In the genomic region with DNA sequence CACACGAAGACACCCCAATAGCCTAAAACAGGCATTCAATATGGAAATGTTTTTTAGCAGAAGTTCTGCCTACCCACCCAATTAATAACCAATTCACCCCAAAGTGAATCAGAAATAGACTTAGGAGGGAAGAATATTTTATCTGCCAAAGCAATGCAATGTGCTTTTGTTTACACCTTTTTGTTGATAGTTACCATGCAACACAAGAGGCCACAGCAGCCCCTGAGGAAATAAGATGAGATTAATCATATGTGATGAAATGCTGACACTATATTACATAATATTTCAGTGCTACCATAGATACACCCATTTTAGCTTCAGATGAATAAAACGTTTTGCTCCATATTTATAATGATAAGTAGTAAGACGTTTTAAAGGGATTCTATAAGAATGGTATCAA, we compare ENCODE assay signal across 20 cellular contexts.
DNase-seq lines count a peak whose midpoint lies in the region; ATAC-seq, FAIRE-seq and TF ChIP-seq lines count a peak whose summit lies in the region.
"Had no signal": no experiment of that assay in that cellular context is flagged by ENCODE, and none has a peak within 500 bp of the region (broad histone marks: within the 10 kb centered on the region; RNA-seq: fewer than 3 reads in every experiment).

No MANE protein-coding gene starts in this region.

- no peak overlapping the region for H2BK5ac ChIP-seq in mesendoderm (ENCODE audit: low read length)

- H3K4ac ChIP-seq in mesendoderm (ENCODE audit: low read depth, low read length): no peak overlapping the region

- H3K56ac ChIP-seq in mesendoderm (ENCODE audit: low read length): no peak overlapping the region

- H3K4me1 ChIP-seq in A549 (peaks cover 21% of the 10 kb centered on the region), RWPE2 (ENCODE audit: insufficient read depth, poor library complexity, severe bottlenecking) (peaks cover 9% of the 10 kb centered on the region), mesendoderm (ENCODE audit: control insufficient read depth, low read depth, low read length) (no peaks in the 10 kb centered on the region)
- H3K4me1 ChIP-seq: Peyer's patch, testis had no signal

- no peak overlapping the region for H4K5ac ChIP-seq in mesendoderm (ENCODE audit: low read length)

- no peak overlapping the region for H2BK15ac ChIP-seq in mesendoderm (replicated peaks; ENCODE audit: low read depth)

- H3K4me3 ChIP-seq in A549 (no peak overlapping the region), RWPE2 (ENCODE audit: severe bottlenecking) (no peak overlapping the region), fibroblast of the aortic adventitia (ENCODE audit: low read depth, low read length) (no peak overlapping the region), mesendoderm (ENCODE audit: low read length) (no peak overlapping the region)
- H3K4me3 ChIP-seq: dorsolateral prefrontal cortex, Peyer's patch, testis had no signal

- TF ChIP-seq POLR2A in A549 (IDR thresholded peaks at IDR 0.05; ENCODE audit: low read length): no peak

- H3K27me3 ChIP-seq in RWPE2 (ENCODE audit: insufficient read depth, poor library complexity, severe bottlenecking) (no peaks in the 10 kb centered on the region), mesendoderm (ENCODE audit: insufficient read depth, low read length, poor library complexity) (no peaks in the 10 kb centered on the region)
- H3K27me3 ChIP-seq: dorsolateral prefrontal cortex, Peyer's patch, testis had no signal

- no peak overlapping the region for H2BK120ac ChIP-seq in mesendoderm (ENCODE audit: low read depth, low read length)

- H3K9ac ChIP-seq in mesendoderm (ENCODE audit: low read length): no peak overlapping the region

- H3K23ac ChIP-seq in mesendoderm (ENCODE audit: low read length): no peak overlapping the region

- peaks cover 0 to 1% (median 0%) of the 10 kb centered on the region in 3 donors for H3K27me3 Mint-ChIP-seq in CD14-positive monocyte (ENCODE audit: low read depth in 3 of 3)
- H3K27me3 Mint-ChIP-seq: activated T-helper 17 cell treated with anti-CD3 and anti-CD28 coated beads, Interleukin-2, amount 50 U/mL, for 72 hours had no signal

- H3K27ac ChIP-seq in A549 (peak overlapping the region in 1 of 2 experiments; percentile 9; a peak in 1 of 6 replicates), RWPE2 (ENCODE audit: poor library complexity, severe bottlenecking) (no peak overlapping the region), mesendoderm (ENCODE audit: low read depth, low read length) (no peak overlapping the region)
- H3K27ac ChIP-seq: dorsolateral prefrontal cortex, Peyer's patch, testis had no signal

- intact Hi-C loops in CD14-positive monocyte (cut with micrococcal nuclease): no loop called here

- TF ChIP-seq CTCF in A549 (IDR thresholded peaks at IDR 0.05) (no peak), RWPE2 (IDR thresholded peaks at IDR 0.05; ENCODE audit: poor library complexity, severe bottlenecking) (no peak), fibroblast of the aortic adventitia (IDR thresholded peaks at IDR 0.05; ENCODE audit: insufficient read depth, low read length) (no peak), CD14-positive monocyte (IDR thresholded peaks at IDR 0.05) (no peak)

- no peak overlapping the region for H4K8ac ChIP-seq in mesendoderm (ENCODE audit: low read depth, low read length)

- no peak overlapping the region for H3K27ac Mint-ChIP-seq in CD14-positive monocyte
- H3K27ac Mint-ChIP-seq: activated T-helper 17 cell treated with anti-CD3 and anti-CD28 coated beads, Interleukin-2, amount 50 U/mL, for 72 hours; B cell had no signal

- no peak overlapping the region for H2AK5ac ChIP-seq in mesendoderm (ENCODE audit: low read length)

- CTCF ChIA-PET in A549 (lab: Yijun Ruan, JAX): no interaction called here

- no peaks in the 10 kb centered on the region for H3K4me1 Mint-ChIP-seq in CD14-positive monocyte
- H3K4me1 Mint-ChIP-seq: activated T-helper 17 cell treated with anti-CD3 and anti-CD28 coated beads, Interleukin-2, amount 50 U/mL, for 72 hours; B cell had no signal

- POLR2A ChIA-PET in A549 (lab: Yijun Ruan, JAX): no interaction called here

- no peak for TF ChIP-seq EP300 in A549 (IDR thresholded peaks at IDR 0.05)

- ATAC-seq in A549 (peak; percentile 19 to 68; a peak in 3 of 6 replicates), RWPE2 (ENCODE audit: low read depth) (peak; percentile 27; the same call in 2 of the 3 replicates), GM19023 (IDR thresholded peaks at IDR 0.05; ENCODE audit: unreplicated experiment) (no peak), HG02623 (IDR thresholded peaks at IDR 0.05; ENCODE audit: unreplicated experiment) (no peak)
- ATAC-seq: activated T-helper 17 cell treated with anti-CD3 and anti-CD28 coated beads, Interleukin-2, amount 50 U/mL, for 72 hours had no signal

- no peak overlapping the region for H3K4me3 Mint-ChIP-seq in CD14-positive monocyte
- H3K4me3 Mint-ChIP-seq: activated T-helper 17 cell treated with anti-CD3 and anti-CD28 coated beads, Interleukin-2, amount 50 U/mL, for 72 hours; B cell had no signal

- no peaks in the 10 kb centered on the region for H3K36me3 Mint-ChIP-seq in CD14-positive monocyte

- no peak for TF ChIP-seq RAD21 in A549 (conservative IDR thresholded peaks at IDR 0.05 in 1 of 2, IDR thresholded peaks at IDR 0.05 in 1 of 2)

- peaks cover 4 to 15% (median 5%) of the 10 kb centered on the region in 7 donors for H3K9me3 Mint-ChIP-seq in CD14-positive monocyte
- H3K9me3 Mint-ChIP-seq: activated T-helper 17 cell treated with anti-CD3 and anti-CD28 coated beads, Interleukin-2, amount 50 U/mL, for 72 hours had no signal

- FAIRE-seq in A549 (lab: Jason Lieb, UNC): no peak
- FAIRE-seq: G401.6, GM19239 had no signal

- H3K18ac ChIP-seq in mesendoderm (ENCODE audit: low read length): no peak overlapping the region

- WGBS in A549 (ENCODE audit: missing lambda C conversion rate): 43% methylated on average over 3 of the region's 3 CpGs
- WGBS in mesendoderm (ENCODE audit: extremely low coverage, insufficient coverage, low lambda C conversion rate): 100% methylated on average over 1 of the region's 3 CpGs

- DNase-seq in A549 (ENCODE audit: low read depth in 1 of 2, low spot score in 1 of 2) (peak; percentile 21 to 63), HCEC 1CT (peak; percentile 24), RWPE2 (ENCODE audit: low spot score) (no peak), fibroblast of the aortic adventitia (ENCODE audit: low read depth) (peak; percentile 49), mesendoderm (no peak), CD14-positive monocyte (ENCODE audit: low spot score) (no peak)
- DNase-seq: aorta, dorsolateral prefrontal cortex, islet precursor cell, NCI-H446 treated with DMSO at 0.1 percent for 48 hours, Peyer's patch, posterior cingulate gyrus, T1000, testis had no signal

- H3K4me2 ChIP-seq in A549 (peak overlapping the region; percentile 9; the same call in 2 of the 3 replicates), mesendoderm (ENCODE audit: low read length) (no peak overlapping the region)

- H3K36me3 ChIP-seq in RWPE2 (ENCODE audit: low read depth) (no peaks in the 10 kb centered on the region), mesendoderm (ENCODE audit: control insufficient read depth, insufficient read depth, low read length) (no peaks in the 10 kb centered on the region)
- H3K36me3 ChIP-seq: Peyer's patch had no signal

- H3K79me1 ChIP-seq in mesendoderm (ENCODE audit: low read length): no peaks in the 10 kb centered on the region

- H3K79me2 ChIP-seq in mesendoderm (ENCODE audit: control insufficient read depth, insufficient read depth, low read length): no peaks in the 10 kb centered on the region

- no peaks in the 10 kb centered on the region for H3K9me3 ChIP-seq in A549
- no peaks in the 10 kb centered on the region for H3K9me3 ChIP-seq in RWPE2 (ENCODE audit: severe bottlenecking)
- H3K9me3 ChIP-seq: Peyer's patch, testis had no signal

TF ChIP-seq in A549, 52 proteins besides CTCF, POLR2A, EP300 and RAD21:
- TF ChIP-seq, protein P1, sequence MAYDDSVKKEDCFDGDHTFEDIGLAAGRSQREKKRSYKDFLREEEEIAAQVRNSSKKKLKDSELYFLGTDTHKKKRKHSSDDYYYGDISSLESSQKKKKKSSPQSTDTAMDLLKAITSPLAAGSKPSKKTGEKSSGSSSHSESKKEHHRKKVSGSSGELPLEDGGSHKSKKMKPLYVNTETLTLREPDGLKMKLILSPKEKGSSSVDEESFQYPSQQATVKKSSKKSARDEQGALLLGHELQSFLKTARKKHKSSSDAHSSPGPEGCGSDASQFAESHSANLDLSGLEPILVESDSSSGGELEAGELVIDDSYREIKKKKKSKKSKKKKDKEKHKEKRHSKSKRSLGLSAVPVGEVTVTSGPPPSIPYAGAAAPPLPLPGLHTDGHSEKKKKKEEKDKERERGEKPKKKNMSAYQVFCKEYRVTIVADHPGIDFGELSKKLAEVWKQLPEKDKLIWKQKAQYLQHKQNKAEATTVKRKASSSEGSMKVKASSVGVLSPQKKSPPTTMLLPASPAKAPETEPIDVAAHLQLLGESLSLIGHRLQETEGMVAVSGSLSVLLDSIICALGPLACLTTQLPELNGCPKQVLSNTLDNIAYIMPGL (CRISPR knock-in tag; IDR thresholded peaks at IDR 0.05; ENCODE audit: borderline replicate concordance): no peak
- TF ChIP-seq FOSL2 (IDR thresholded peaks at IDR 0.05): no peak
- peak; percentile 56; the same call in 1 of the 2 replicates for TF ChIP-seq FOSL2 (CRISPR knock-in tag; IDR thresholded peaks at IDR 0.05)
- 0 out of 4 replicates have a peak, but pooled peaks of 1 of the 2 experiments have one; percentile 34 for TF ChIP-seq CEBPB (IDR thresholded peaks at IDR 0.05)
- TF ChIP-seq, protein P2, sequence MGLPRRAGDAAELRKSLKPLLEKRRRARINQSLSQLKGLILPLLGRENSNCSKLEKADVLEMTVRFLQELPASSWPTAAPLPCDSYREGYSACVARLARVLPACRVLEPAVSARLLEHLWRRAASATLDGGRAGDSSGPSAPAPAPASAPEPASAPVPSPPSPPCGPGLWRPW (IDR thresholded peaks at IDR 0.05): no peak

Comparison
In these comparisons a context has a peak if more than half of its experiments do, and no peak if none do; other contexts are left out.
1. ATAC-seq: peak in A549 (2 of 2) and RWPE2 (single experiment); none in GM19023 (single experiment) and HG02623 (single experiment).
2. DNase-seq: peak in A549 (2 of 2), HCEC 1CT (single experiment) and fibroblast of the aortic adventitia (single experiment); none in RWPE2 (single experiment), mesendoderm (single experiment) and CD14-positive monocyte (single experiment).